In the genomic region with DNA sequence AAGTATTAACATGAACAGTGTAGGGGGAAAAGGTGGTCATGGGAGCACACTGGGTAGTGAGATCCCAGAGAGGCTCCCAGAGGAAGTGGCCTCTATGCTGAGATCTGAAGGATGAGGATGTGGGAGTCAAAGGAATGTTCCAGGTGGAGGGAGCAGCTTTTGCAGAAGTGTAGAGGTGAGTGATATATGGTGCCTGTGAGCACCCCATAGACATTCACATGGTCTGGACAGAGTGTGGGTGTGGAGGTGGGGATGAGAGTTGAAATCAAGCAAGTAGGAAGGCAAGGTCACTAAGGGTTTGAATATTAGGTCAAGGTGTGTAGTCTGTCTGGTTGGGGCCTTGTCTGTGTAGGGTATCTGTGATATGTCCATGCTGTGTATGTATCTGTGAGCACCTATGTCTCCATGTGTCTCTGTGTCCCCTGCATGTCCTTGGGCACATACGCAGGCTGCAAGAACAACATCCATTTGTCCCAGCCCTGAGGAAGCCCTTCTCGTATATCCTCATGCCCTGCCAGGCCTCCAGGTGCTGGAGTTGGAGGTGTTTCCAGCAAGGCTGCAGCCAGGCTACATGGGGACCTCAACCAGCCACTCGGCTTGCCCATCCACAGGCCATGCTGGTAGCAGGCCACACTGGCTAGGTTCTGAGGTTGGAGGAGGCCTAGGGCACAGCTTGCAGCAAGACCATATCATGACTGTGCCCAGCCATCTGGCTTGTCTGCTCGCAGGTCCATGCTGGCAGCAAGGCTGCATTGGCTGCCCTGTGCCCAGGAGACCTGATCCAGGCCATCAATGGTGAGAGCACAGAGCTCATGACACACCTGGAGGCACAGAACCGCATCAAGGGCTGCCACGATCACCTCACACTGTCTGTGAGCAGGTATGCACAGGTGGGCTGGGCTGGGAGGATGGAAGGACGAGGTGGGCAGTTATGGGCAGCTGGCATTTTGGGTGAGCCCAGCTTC, we compare ENCODE assay signal across 1 cellular context.
TF ChIP-seq lines count a peak whose summit lies in the region.

No MANE protein-coding gene starts in this region.

TF ChIP-seq in K562, 482 proteins besides CTCF, POLR2A, EP300 and RAD21:
- TF ChIP-seq, protein P1, sequence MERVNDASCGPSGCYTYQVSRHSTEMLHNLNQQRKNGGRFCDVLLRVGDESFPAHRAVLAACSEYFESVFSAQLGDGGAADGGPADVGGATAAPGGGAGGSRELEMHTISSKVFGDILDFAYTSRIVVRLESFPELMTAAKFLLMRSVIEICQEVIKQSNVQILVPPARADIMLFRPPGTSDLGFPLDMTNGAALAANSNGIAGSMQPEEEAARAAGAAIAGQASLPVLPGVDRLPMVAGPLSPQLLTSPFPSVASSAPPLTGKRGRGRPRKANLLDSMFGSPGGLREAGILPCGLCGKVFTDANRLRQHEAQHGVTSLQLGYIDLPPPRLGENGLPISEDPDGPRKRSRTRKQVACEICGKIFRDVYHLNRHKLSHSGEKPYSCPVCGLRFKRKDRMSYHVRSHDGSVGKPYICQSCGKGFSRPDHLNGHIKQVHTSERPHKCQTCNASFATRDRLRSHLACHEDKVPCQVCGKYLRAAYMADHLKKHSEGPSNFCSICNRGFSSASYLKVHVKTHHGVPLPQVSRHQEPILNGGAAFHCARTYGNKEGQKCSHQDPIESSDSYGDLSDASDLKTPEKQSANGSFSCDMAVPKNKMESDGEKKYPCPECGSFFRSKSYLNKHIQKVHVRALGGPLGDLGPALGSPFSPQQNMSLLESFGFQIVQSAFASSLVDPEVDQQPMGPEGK (CRISPR knock-in tag; IDR thresholded peaks at IDR 0.05; ENCODE audit: borderline replicate concordance) = no peak
- TF ChIP-seq TBP (optimal IDR thresholded peaks at IDR 0.05; ENCODE audit: low read depth, low read length) (no peak), GTF2F1 (IDR thresholded peaks at IDR 0.05; ENCODE audit: low read depth, low read length) (no peak), ZNF639 (CRISPR knock-in tag; conservative IDR thresholded peaks at IDR 0.05 in 1 of 2, IDR thresholded peaks at IDR 0.05 in 1 of 2) (no peak), NR4A1 (CRISPR knock-in tag; IDR thresholded peaks at IDR 0.05) (no peak), NR4A1 (tag; IDR thresholded peaks at IDR 0.05) (no peak), BRD9 (IDR thresholded peaks at IDR 0.05; ENCODE audit: low read depth, partially characterized antibody) (no peak), PURB (CRISPR knock-in tag; IDR thresholded peaks at IDR 0.05; ENCODE audit: low read depth) (no peak), ZFPM2 (CRISPR knock-in tag; IDR thresholded peaks at IDR 0.05) (no peak), ZBTB1 (CRISPR knock-in tag; IDR thresholded peaks at IDR 0.05; ENCODE audit: borderline replicate concordance, low read depth) (no peak), ZNF217 (CRISPR knock-in tag; IDR thresholded peaks at IDR 0.05) (no peak), SMARCA4 (IDR thresholded peaks at IDR 0.05) (no peak), MAFK (IDR thresholded peaks at IDR 0.05; ENCODE audit: low read length) (no peak), SRSF9 (IDR thresholded peaks at IDR 0.05; ENCODE audit: borderline replicate concordance, low read depth, low read length) (no peak), PHB (CRISPR knock-in tag; IDR thresholded peaks at IDR 0.05) (no peak), ZNF175 (CRISPR knock-in tag; IDR thresholded peaks at IDR 0.05; ENCODE audit: low read depth) (no peak), ZNF586 (CRISPR knock-in tag; conservative IDR thresholded peaks at IDR 0.05) (no peak), BRCA1 (IDR thresholded peaks at IDR 0.05) (no peak), BRCA1 (CRISPR knock-in tag; IDR thresholded peaks at IDR 0.05) (no peak)
